7 cellular contexts compared by ENCODE assay signal in the genomic region with DNA sequence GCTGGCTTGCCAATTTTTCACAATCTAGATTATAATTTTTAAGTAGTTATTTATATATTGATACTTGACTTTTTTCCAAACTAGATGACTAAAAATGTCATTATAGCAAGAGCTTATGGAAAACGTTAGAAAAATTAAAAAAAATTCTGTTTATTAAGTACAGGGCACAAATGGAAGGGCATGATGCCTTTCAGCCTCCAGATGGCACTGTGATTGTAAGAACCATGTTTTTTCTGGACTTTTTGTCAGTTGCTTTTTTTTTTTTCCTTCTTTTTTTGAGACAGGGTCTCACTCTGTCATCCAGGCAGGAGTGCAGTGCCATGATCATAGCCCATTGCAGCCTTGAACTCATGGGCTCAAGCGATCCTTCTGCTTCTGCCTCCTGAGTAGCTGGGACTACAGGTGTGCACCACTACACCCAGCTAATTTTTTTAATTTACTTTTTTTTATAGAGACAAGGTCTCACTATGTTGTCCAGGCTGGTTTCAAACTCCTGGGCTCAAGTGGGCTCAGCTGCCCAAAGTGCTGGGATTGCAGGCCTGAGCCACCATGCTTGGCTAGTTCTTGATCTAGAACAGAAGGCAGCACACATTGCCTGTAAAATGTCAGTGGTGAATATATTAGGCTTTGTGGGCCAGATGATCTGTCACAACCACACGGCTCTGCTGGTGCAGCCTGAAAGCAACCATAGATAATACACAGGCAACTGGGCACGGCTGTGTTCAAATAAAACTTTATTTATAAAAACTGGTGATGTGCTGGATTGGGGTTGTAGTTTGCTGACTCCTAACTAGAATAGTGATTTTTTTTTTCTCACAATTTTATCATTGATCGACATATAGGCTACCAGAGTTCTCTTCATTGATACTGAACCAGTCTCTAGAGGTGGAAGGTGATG. TPM values are rescaled to one million over a fixed set of nuclear protein-coding genes. Genes with fewer than 3 reads are reported as not detected.
DNase-seq lines count a peak whose midpoint lies in the region; TF ChIP-seq lines count a peak whose summit lies in the region.

No MANE protein-coding gene starts in this region.

- WGBS in stomach, 5 donors, result 61 to 80% (median 76%) methylated on average over 4 to 5 of the region's 5 CpGs
- 62 to 73% methylated on average over 5 of the region's 5 CpGs for WGBS in esophagus squamous epithelium, 2 donors

- no peak overlapping the region for H3K4me2 ChIP-seq in fibroblast of lung (ENCODE audit: extremely low read depth, insufficient read depth, low read length)

- no peak overlapping the region for H3K9ac ChIP-seq in fibroblast of lung (ENCODE audit: insufficient read depth, low read length)

- H3K79me2 ChIP-seq in fibroblast of lung (ENCODE audit: control insufficient read depth, insufficient read depth, low read length), result no peaks in the 10 kb centered on the region

- no peak for TF ChIP-seq EP300 in stomach (IDR thresholded peaks at IDR 0.05)

- H3K27me3 ChIP-seq in fibroblast of lung (ENCODE audit: control insufficient read depth, insufficient read depth, low read length) (no peaks in the 10 kb centered on the region), stomach (no peaks in the 10 kb centered on the region), esophagus squamous epithelium (no peaks in the 10 kb centered on the region)

- TF ChIP-seq CTCF in GM12874 (IDR thresholded peaks at IDR 0.05; ENCODE audit: insufficient read depth, low read depth, low read length) (peak; percentile 29; the same call in 1 of the 2 replicates), fibroblast of lung (conservative IDR thresholded peaks at IDR 0.05 in 1 of 2, IDR thresholded peaks at IDR 0.05 in 1 of 2; ENCODE audit: low read depth in 1 of 2, low read length in 2 of 2) (peak; percentile 64 to 71), retinal pigment epithelial cell (conservative IDR thresholded peaks at IDR 0.05; ENCODE audit: low read depth, low read length) (peak; percentile 69), stomach (IDR thresholded peaks at IDR 0.05) (peak in 2 of 7 experiments; percentile 25 to 31), esophagus squamous epithelium (IDR thresholded peaks at IDR 0.05) (peak in 2 of 6 experiments; percentile 26 to 28)

- H3K27ac ChIP-seq in fibroblast of lung (ENCODE audit: insufficient read depth, low read length) (no peak overlapping the region), stomach (no peak overlapping the region), esophagus squamous epithelium (no peak overlapping the region)

- H3K9me3 ChIP-seq in fibroblast of lung (ENCODE audit: control insufficient read depth, insufficient read depth, low read depth, low read length) (no peaks in the 10 kb centered on the region), stomach (no peaks in the 10 kb centered on the region), esophagus squamous epithelium (no peaks in the 10 kb centered on the region)

- H3K4me3 ChIP-seq in fibroblast of lung (replicated peaks in 1 of 4; ENCODE audit: control extremely low read depth in 1 of 4, insufficient read depth in 1 of 4, low read depth in 3 of 4, low read length in 4 of 4) (no peak overlapping the region), retinal pigment epithelial cell (ENCODE audit: low read length) (no peak overlapping the region), stomach (no peak overlapping the region), esophagus squamous epithelium (no peak overlapping the region)

- H3K36me3 ChIP-seq in fibroblast of lung (ENCODE audit: control insufficient read depth, insufficient read depth, low read length) (no peaks in the 10 kb centered on the region), stomach (no peaks in the 10 kb centered on the region), esophagus squamous epithelium (no peaks in the 10 kb centered on the region)

- no peak overlapping the region for H2AFZ ChIP-seq in fibroblast of lung (ENCODE audit: low read length)

- intact Hi-C loops in stomach (cut with DNase I; ENCODE audit: low total_unique reads) (no loop called here), esophagus squamous epithelium (cut with DNase I) (no loop called here)

- H3K4me1 ChIP-seq in fibroblast of lung (ENCODE audit: control insufficient read depth, extremely low read depth, insufficient read depth, low read length), result no peaks in the 10 kb centered on the region
- no peaks in the 10 kb centered on the region for H3K4me1 ChIP-seq in stomach
- no peaks in the 10 kb centered on the region for H3K4me1 ChIP-seq in esophagus squamous epithelium

- H4K20me1 ChIP-seq in fibroblast of lung (ENCODE audit: control insufficient read depth, extremely low read depth, insufficient read depth, low read length), result no peaks in the 10 kb centered on the region

- DNase-seq in RKO (ENCODE audit: low spot score) (peak; percentile 46), fibroblast of lung (ENCODE audit: low read depth in 2 of 2) (peak; percentile 48 to 77), retinal pigment epithelial cell (ENCODE audit: low read depth) (peak; percentile 15), stomach (no peak), esophagus squamous epithelium (lab: John Stamatoyannopoulos, UW) (no peak)
- no peak for DNase-seq in activated CD8-positive, alpha-beta memory T cell treated with anti-CD3 and anti-CD28 coated beads, Interleukin-2, amount 50 U/mL, for 4 hours

- TF ChIP-seq POLR2A in stomach (IDR thresholded peaks at IDR 0.05) (no peak), esophagus squamous epithelium (IDR thresholded peaks at IDR 0.05) (no peak)

RNA-seq across cellular contexts. Expression of gene UCMA, which starts 27.4 kb away (rescaled TPM):
- total RNA-seq in fibroblast of lung, result not detected in 2 replicates
- polyA plus RNA-seq in fibroblast of lung, result not detected in 2 replicates
- not detected in 2 replicates for polyA plus RNA-seq in fibroblast of lung (2012)
- not detected in 2 replicates for polyA minus RNA-seq in fibroblast of lung (ENCODE audit: low replicate concordance)
- not detected for total RNA-seq in stomach
- not detected for polyA plus RNA-seq in stomach
- not detected for total RNA-seq in esophagus squamous epithelium

RNA-seq across cellular contexts. Expression of gene MCM10, which starts 45.4 kb away (rescaled TPM):
- total RNA-seq in fibroblast of lung, result 0.51 and 0.83 TPM in 2 replicates
- 3.1 and 10.4 TPM in 2 replicates for polyA plus RNA-seq in fibroblast of lung
- 3.4 and 8.6 TPM in 2 replicates for polyA plus RNA-seq in fibroblast of lung (2012)
- polyA minus RNA-seq in fibroblast of lung (ENCODE audit: low replicate concordance), result 4.0 and 6.7 TPM in 2 replicates
- 1 to 10 TPM; 2.3 to 7.6 (median 4.6) TPM for total RNA-seq in stomach
- under 1 TPM; 0.31 to 0.93 (median 0.58) TPM for polyA plus RNA-seq in stomach
- total RNA-seq in esophagus squamous epithelium, result 1 to 10 TPM; 2.3 to 9.2 (median 4.0) TPM

Comparison
In these comparisons a context has a peak if more than half of its experiments do, and no peak if none do; other contexts are left out.
1. DNase-seq: peak in RKO (single experiment), fibroblast of lung (2 of 2) and retinal pigment epithelial cell (single experiment); none in activated CD8-positive, alpha-beta memory T cell treated with anti-CD3 and anti-CD28 coated beads, Interleukin-2, amount 50 U/mL, for 4 hours (single experiment), stomach (single experiment) and esophagus squamous epithelium (single experiment).